ENCODE assay signal across 12 cellular contexts in the genomic region with DNA sequence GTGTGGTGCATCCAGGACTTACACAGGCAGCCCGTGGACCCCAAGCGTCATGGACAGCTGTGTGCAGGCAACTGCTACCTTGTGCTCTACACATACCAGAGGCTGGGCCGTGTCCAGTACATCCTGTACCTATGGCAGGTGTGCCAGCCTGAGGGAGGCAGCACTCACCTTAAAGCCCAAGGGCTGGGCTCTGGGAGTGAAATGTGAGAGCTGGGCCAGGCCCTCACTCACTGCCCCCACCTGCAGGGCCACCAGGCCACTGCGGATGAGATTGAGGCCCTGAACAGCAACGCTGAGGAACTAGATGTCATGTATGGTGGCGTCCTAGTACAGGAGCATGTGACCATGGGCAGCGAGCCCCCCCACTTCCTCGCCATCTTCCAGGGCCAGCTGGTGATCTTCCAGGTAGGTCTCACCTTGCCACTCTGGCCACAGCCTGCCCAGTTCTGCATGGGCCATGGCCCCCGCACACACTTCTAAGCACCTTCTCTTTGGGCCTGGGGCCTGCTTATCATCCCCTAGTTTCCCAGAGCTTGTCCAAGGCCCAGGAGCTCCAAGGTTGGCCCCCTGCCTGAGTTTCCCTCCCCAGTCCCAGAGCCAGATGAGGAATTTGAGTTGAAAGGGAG. TPM values are rescaled to one million over a fixed set of nuclear protein-coding genes. Genes with fewer than 3 reads are reported as not detected.
DNase-seq lines count a peak whose midpoint lies in the region; ATAC-seq, FAIRE-seq and TF ChIP-seq lines count a peak whose summit lies in the region.
"Had no signal": no experiment of that assay in that cellular context is flagged by ENCODE, and none has a peak within 500 bp of the region (broad histone marks: within the 10 kb centered on the region; RNA-seq: fewer than 3 reads in every experiment).

No MANE protein-coding gene starts in this region.

- peaks cover 0 to 7% (median 3%) of the 10 kb centered on the region in 4 donors for H3K4me1 ChIP-seq in right lobe of liver
- H3K4me1 ChIP-seq in naive thymus-derived CD4-positive, alpha-beta T cell (ENCODE audit: control insufficient read depth in 2 of 2, insufficient read depth in 2 of 2, low read length in 2 of 2), result peaks cover 16 to 19% of the 10 kb centered on the region in 2 donors

- POLR2A ChIA-PET in naive thymus-derived CD4-positive, alpha-beta T cell (lab: Charles Lee), result interaction anchor here (1.0 kb wide), 1 partner anchor 38 kb away, joined by 4 read pairs; a partner anchor contains a TSS

- peak overlapping the region in 2 of 7 donors; percentile 11 to 61 for H3K27ac Mint-ChIP-seq in CD14-positive monocyte
- H3K27ac Mint-ChIP-seq in naive thymus-derived CD4-positive, alpha-beta T cell, result peak overlapping the region in 1 of 9 donors; percentile 24
- H3K27ac Mint-ChIP-seq in activated naive CD8-positive, alpha-beta T cell treated with anti-CD3 and anti-CD28 coated beads for 36 hours, result no peak overlapping the region
- H3K27ac Mint-ChIP-seq: activated naive CD4-positive, alpha-beta T cell treated with anti-CD3 and anti-CD28 coated beads, Interleukin-2, amount 50 U/mL, for 24 hours had no signal

- H3K9me3 Mint-ChIP-seq in CD14-positive monocyte, result no peaks in the 10 kb centered on the region
- H3K9me3 Mint-ChIP-seq in naive thymus-derived CD4-positive, alpha-beta T cell, result no peaks in the 10 kb centered on the region
- no peaks in the 10 kb centered on the region for H3K9me3 Mint-ChIP-seq in activated naive CD8-positive, alpha-beta T cell treated with anti-CD3 and anti-CD28 coated beads for 36 hours
- H3K9me3 Mint-ChIP-seq: activated naive CD4-positive, alpha-beta T cell treated with anti-CD3 and anti-CD28 coated beads, Interleukin-2, amount 50 U/mL, for 24 hours had no signal

- peaks cover 54 to 80% of the 10 kb centered on the region in 2 donors for H3K36me3 Mint-ChIP-seq in CD14-positive monocyte
- H3K36me3 Mint-ChIP-seq in naive thymus-derived CD4-positive, alpha-beta T cell, result peaks cover 3 to 29% (median 8%) of the 10 kb centered on the region in 5 donors
- H3K36me3 Mint-ChIP-seq in activated naive CD8-positive, alpha-beta T cell treated with anti-CD3 and anti-CD28 coated beads for 36 hours, result peaks cover 22% of the 10 kb centered on the region

- H3K27ac ChIP-seq in VCaP, result peak overlapping the region; percentile 69; the same call in 1 of the 2 replicates
- no peak overlapping the region for H3K27ac ChIP-seq in right lobe of liver
- no peak overlapping the region for H3K27ac ChIP-seq in naive thymus-derived CD4-positive, alpha-beta T cell (ENCODE audit: low read depth, low read length)
- H3K27ac ChIP-seq: epithelial cell of prostate, KMS-11 had no signal

- DNase-seq in CD14-positive monocyte (ENCODE audit: low spot score), result peak; percentile 43
- DNase-seq in right lobe of liver, result peak in 2 of 3 donors; percentile 18 to 48
- no peak for DNase-seq in NCI-H2107 treated with DMSO at 0.1 percent for 48 hours (lab: John Stamatoyannopoulos, UW; ENCODE audit: unreplicated experiment)
- no peak for DNase-seq in RCC 7860 (ENCODE audit: low spot score)
- no peak for DNase-seq in naive thymus-derived CD4-positive, alpha-beta T cell
- no peak for DNase-seq in activated naive CD8-positive, alpha-beta T cell treated with anti-CD3 and anti-CD28 coated beads for 36 hours
- DNase-seq: EL had no signal

- CTCF ChIA-PET in naive thymus-derived CD4-positive, alpha-beta T cell (lab: Charles Lee), result interaction anchor here (0.9 to 1.9 kb wide), 5 partner anchors 20 to 43 kb away, joined by 3 to 7 read pairs (median 4); no protein-coding TSS in a partner anchor

- no peak for ATAC-seq in right lobe of liver
- no peak for ATAC-seq in naive thymus-derived CD4-positive, alpha-beta T cell

- WGBS in right lobe of liver (ENCODE audit: insufficient coverage, low coverage, low lambda C conversion rate, missing lambda C conversion rate), result no CpG with 5 or more reads among the region's 9 CpGs

- H3K36me3 ChIP-seq in right lobe of liver, result no peaks in the 10 kb centered on the region
- H3K36me3 ChIP-seq in naive thymus-derived CD4-positive, alpha-beta T cell (ENCODE audit: control insufficient read depth in 2 of 3, insufficient read depth in 3 of 3, low read length in 3 of 3), result peaks cover 0 to 74% (median 0%) of the 10 kb centered on the region in 3 experiments

- TF ChIP-seq CTCF in CD14-positive monocyte (IDR thresholded peaks at IDR 0.05) (no peak), GM12874 (IDR thresholded peaks at IDR 0.05; ENCODE audit: insufficient read depth, low read depth, low read length) (peak; percentile 25; the same call in 1 of the 2 replicates), VCaP (conservative IDR thresholded peaks at IDR 0.05) (peak; percentile 74), right lobe of liver (IDR thresholded peaks at IDR 0.05) (peak in 2 of 4 donors; percentile 5 to 9)

- no peak overlapping the region for H3K4me3 Mint-ChIP-seq in CD14-positive monocyte
- H3K4me3 Mint-ChIP-seq in naive thymus-derived CD4-positive, alpha-beta T cell, result no peak overlapping the region
- H3K4me3 Mint-ChIP-seq in activated naive CD8-positive, alpha-beta T cell treated with anti-CD3 and anti-CD28 coated beads for 36 hours, result no peak overlapping the region
- H3K4me3 Mint-ChIP-seq: activated naive CD4-positive, alpha-beta T cell treated with anti-CD3 and anti-CD28 coated beads, Interleukin-2, amount 50 U/mL, for 24 hours had no signal

- no peak overlapping the region for H3K4me3 ChIP-seq in right lobe of liver
- H3K4me3 ChIP-seq in naive thymus-derived CD4-positive, alpha-beta T cell (ENCODE audit: low read length), result no peak overlapping the region

- H3K27me3 ChIP-seq in right lobe of liver, result no peaks in the 10 kb centered on the region
- H3K27me3 ChIP-seq in naive thymus-derived CD4-positive, alpha-beta T cell (ENCODE audit: control insufficient read depth in 2 of 2, insufficient read depth in 2 of 2, low read length in 2 of 2), result no peaks in the 10 kb centered on the region

- no peaks in the 10 kb centered on the region for H3K9me3 ChIP-seq in right lobe of liver
- no peaks in the 10 kb centered on the region for H3K9me3 ChIP-seq in naive thymus-derived CD4-positive, alpha-beta T cell (ENCODE audit: control insufficient read depth in 2 of 3, low read length in 3 of 3)

- no peak for TF ChIP-seq POLR2A in right lobe of liver (IDR thresholded peaks at IDR 0.05)

- H3K4me1 Mint-ChIP-seq in CD14-positive monocyte, result peaks cover 35% of the 10 kb centered on the region
- H3K4me1 Mint-ChIP-seq in naive thymus-derived CD4-positive, alpha-beta T cell, result peaks cover 29 to 52% (median 43%) of the 10 kb centered on the region in 7 donors
- H3K4me1 Mint-ChIP-seq in activated naive CD8-positive, alpha-beta T cell treated with anti-CD3 and anti-CD28 coated beads for 36 hours, result peaks cover 37% of the 10 kb centered on the region

- FAIRE-seq in RCC 7860 (lab: Jason Lieb, UNC), result no peak

- intact Hi-C loops in CD14-positive monocyte (cut with micrococcal nuclease), result loop anchor here (2.0 to 5.0 kb wide), 2 partner anchors 27 to 34 kb away; no protein-coding TSS in a partner anchor
- intact Hi-C loops in right lobe of liver (cut with DNase I), result loop anchor here (10.0 kb wide), 1 partner anchor 113 kb away; no protein-coding TSS in a partner anchor
- intact Hi-C loops in naive thymus-derived CD4-positive, alpha-beta T cell (cut with micrococcal nuclease), result no loop called here

- peaks cover 0 to 4% (median 2%) of the 10 kb centered on the region in 3 donors for H3K27me3 Mint-ChIP-seq in CD14-positive monocyte (ENCODE audit: low read depth in 3 of 3)
- H3K27me3 Mint-ChIP-seq in naive thymus-derived CD4-positive, alpha-beta T cell, result no peaks in the 10 kb centered on the region
- no peaks in the 10 kb centered on the region for H3K27me3 Mint-ChIP-seq in activated naive CD8-positive, alpha-beta T cell treated with anti-CD3 and anti-CD28 coated beads for 36 hours
- H3K27me3 Mint-ChIP-seq: activated naive CD4-positive, alpha-beta T cell treated with anti-CD3 and anti-CD28 coated beads, Interleukin-2, amount 50 U/mL, for 24 hours had no signal

RNA-seq across cellular contexts. Expression of a gene that starts 11.0 kb away (rescaled TPM):
- 1 to 10 TPM; 4.4 to 7.4 TPM for polyA plus RNA-seq in CD14-positive monocyte
- 1 to 10 TPM in 3 of 6 experiments, under 1 TPM in 3; 0.25 to 1.5 (median 0.97) TPM for total RNA-seq in right lobe of liver
- 10 to 100 TPM; 22.4 to 43.3 (median 29.5) TPM for total RNA-seq in naive thymus-derived CD4-positive, alpha-beta T cell
- 10 to 100 TPM; 15.7 to 28.9 TPM for polyA plus RNA-seq in naive thymus-derived CD4-positive, alpha-beta T cell
- 10 to 100 TPM; 14.4 to 15.0 TPM for total RNA-seq in activated naive CD8-positive, alpha-beta T cell treated with anti-CD3 and anti-CD28 coated beads for 36 hours

RNA-seq across cellular contexts. Expression of a gene that starts 27.9 kb away (rescaled TPM):
- 1 to 10 TPM; 4.1 to 6.0 TPM for polyA plus RNA-seq in CD14-positive monocyte
- total RNA-seq in right lobe of liver, result 10 to 100 TPM in 1 of 6 experiments, 1 to 10 TPM in 5; 6.5 to 10.2 (median 7.7) TPM
- 10 to 100 TPM; 18.4 to 44.0 (median 41.3) TPM for total RNA-seq in naive thymus-derived CD4-positive, alpha-beta T cell
- polyA plus RNA-seq in naive thymus-derived CD4-positive, alpha-beta T cell, result 10 to 100 TPM; 13.1 to 26.3 TPM
- total RNA-seq in activated naive CD8-positive, alpha-beta T cell treated with anti-CD3 and anti-CD28 coated beads for 36 hours, result 1 to 10 TPM; 5.7 to 9.1 TPM

RNA-seq across cellular contexts. Expression of a gene that starts 37.4 kb away (rescaled TPM):
- under 1 TPM; 0.11 to 0.14 TPM for polyA plus RNA-seq in CD14-positive monocyte
- under 1 TPM in 4 of 6 experiments, not detected in 2; 0.04 to 0.18 (median 0.15) TPM for total RNA-seq in right lobe of liver
- total RNA-seq in naive thymus-derived CD4-positive, alpha-beta T cell, result 1 to 10 TPM; 1.5 to 9.4 (median 7.5) TPM
- polyA plus RNA-seq in naive thymus-derived CD4-positive, alpha-beta T cell, result under 1 TPM; 0.41 to 0.73 TPM
- under 1 TPM; 0.12 to 0.52 TPM for total RNA-seq in activated naive CD8-positive, alpha-beta T cell treated with anti-CD3 and anti-CD28 coated beads for 36 hours

Comparison
In these comparisons a context has a peak if more than half of its experiments do, and no peak if none do; other contexts are left out.
1. DNase-seq: peak in CD14-positive monocyte (single experiment) and right lobe of liver (2 of 3); none in NCI-H2107 treated with DMSO at 0.1 percent for 48 hours (single experiment), RCC 7860 (single experiment), naive thymus-derived CD4-positive, alpha-beta T cell (0 of 9) and activated naive CD8-positive, alpha-beta T cell treated with anti-CD3 and anti-CD28 coated beads for 36 hours (single experiment).
2. RNA of a gene that starts 11.0 kb away (total RNA-seq): 22.4 to 43.3 TPM in naive thymus-derived CD4-positive, alpha-beta T cell and 14.4 to 15.0 TPM in activated naive CD8-positive, alpha-beta T cell treated with anti-CD3 and anti-CD28 coated beads for 36 hours; 0.25 to 1.5 TPM in right lobe of liver; every median in the first group is over 4 times any median in the second.
3. intact Hi-C loops: an anchor here in CD14-positive monocyte (2.0 to 5.0 kb wide) and right lobe of liver (10.0 kb wide); none called in naive thymus-derived CD4-positive, alpha-beta T cell.